Comparison of ENCODE assay signal across 8 cellular contexts in genomic region chr6:95577317-95578105, GRCh38. TPM values are rescaled to one million over a fixed set of nuclear protein-coding genes. Genes with fewer than 3 reads are reported as not detected.
DNase-seq lines count a peak whose midpoint lies in the region; ATAC-seq and TF ChIP-seq lines count a peak whose summit lies in the region.

TSS of gene MANEA (plus strand) at chr6:95577535. CDS start at chr6:95586440, 8,905 bp downstream.

- no peaks in the 10 kb centered on the region for H3K9me3 Mint-ChIP-seq in activated B cell treated with CpG ODN at 0.5 μM for 24 hours

- no peak for TF ChIP-seq CTCF in activated B cell treated with CpG ODN at 0.5 μM for 24 hours (IDR thresholded peaks at IDR 0.05)
- TF ChIP-seq CTCF in cardiac fibroblast (IDR thresholded peaks at IDR 0.05; ENCODE audit: low read depth, low read length): no peak

- peak within 1 kb of the TSS; percentile 75 to 77 for H3K4me3 ChIP-seq in cardiac fibroblast (replicated peaks in 1 of 2; ENCODE audit: low read depth in 2 of 2, low read length in 2 of 2)

- peak within 1 kb of the TSS; percentile 98 for H3K4me3 Mint-ChIP-seq in activated B cell treated with CpG ODN at 0.5 μM for 24 hours

- H3K27ac Mint-ChIP-seq in activated B cell treated with CpG ODN at 0.5 μM for 24 hours: peak within 1 kb of the TSS; percentile 98

- in situ Hi-C loops in GM18951 (cut with MboI; ENCODE audit: low sequenced_read_pairs, unreplicated experiment): no loop called here

- H3K27me3 Mint-ChIP-seq in activated B cell treated with CpG ODN at 0.5 μM for 24 hours: no peaks in the 10 kb centered on the region

- intact Hi-C loops in activated B cell treated with CpG ODN at 0.5 μM for 24 hours (cut with micrococcal nuclease): loop anchor here (1.0 to 5.0 kb wide), 5 partner anchors 11 to 1705 kb away; partner anchors contain the start of genes KLHL32, MMS22L, NDUFAF4 and UFL1

- peak; percentile 89 for DNase-seq in AG08396 (ENCODE audit: low spot score)
- DNase-seq in NCI-H2227 treated with DMSO at 0.1 percent for 48 hours (lab: John Stamatoyannopoulos, UW): peak; percentile 85
- DNase-seq in activated B cell treated with CpG ODN at 0.5 μM for 24 hours: peak; percentile 73
- peak; percentile 87 to 92 for DNase-seq in cardiac fibroblast (ENCODE audit: low read depth in 2 of 2)
- peak; percentile 83 for DNase-seq in iris pigment epithelial cell (ENCODE audit: low read depth)
- peak; percentile 65 to 66 for DNase-seq in stimulated activated CD4-positive, alpha-beta T cell treated with anti-CD3 and anti-CD28 coated beads, Interleukin-12 subunit alpha, Interleukin-12 subunit beta, amount 100 ng/mL, for 24 hours (ENCODE audit: low read depth in 2 of 2)

- CTCF ChIA-PET in activated B cell treated with CpG ODN at 0.5 μM for 24 hours (lab: Charles Lee): no interaction called here

- peak; percentile 73 for TF ChIP-seq POLR2A in GM18951 (IDR thresholded peaks at IDR 0.05; ENCODE audit: extremely low read depth, insufficient read depth, insufficient read length)

- peaks cover 33% of the 10 kb centered on the region for H3K4me1 Mint-ChIP-seq in activated B cell treated with CpG ODN at 0.5 μM for 24 hours

- H3K36me3 Mint-ChIP-seq in activated B cell treated with CpG ODN at 0.5 μM for 24 hours (ENCODE audit: low read depth): peaks cover 8% of the 10 kb centered on the region

- POLR2A ChIA-PET in activated B cell treated with CpG ODN at 0.5 μM for 24 hours (lab: Charles Lee): interaction anchor here (1.0 kb wide), 2 partner anchors 9 to 944 kb away, joined by 4 to 6 read pairs; partner anchors contain the start of gene UFL1

- ATAC-seq in HG03175 (IDR thresholded peaks at IDR 0.05; ENCODE audit: unreplicated experiment) (peak; percentile 72), activated B cell treated with CpG ODN at 0.5 μM for 24 hours (ENCODE audit: low read depth) (peak; percentile 86)

RNA-seq across cellular contexts. Expression of gene MANEA, which starts in this region (rescaled TPM):
- 5.0 and 7.5 TPM in 2 replicates for total RNA-seq in activated B cell treated with CpG ODN at 0.5 μM for 24 hours

Comparison
In these comparisons a context has a peak if more than half of its experiments do, and no peak if none do; other contexts are left out.
1. Peak in every context shown above with its lines: DNase-seq, ATAC-seq and H3K4me3 ChIP-seq.